In genomic region chr9:98226516-98226915, GRCh38 we compare ENCODE assay signal across 20 cellular contexts. TPM values are rescaled to one million over a fixed set of nuclear protein-coding genes. Genes with fewer than 3 reads are reported as not detected.
DNase-seq lines count a peak whose midpoint lies in the region; ATAC-seq and TF ChIP-seq lines count a peak whose summit lies in the region.
"Had no signal": no experiment of that assay in that cellular context is flagged by ENCODE, and none has a peak within 500 bp of the region (broad histone marks: within the 10 kb centered on the region; RNA-seq: fewer than 3 reads in every experiment).

No MANE protein-coding gene starts in this region.

- H2AFZ ChIP-seq in trophoblast cell (ENCODE audit: insufficient read depth, low read length, poor library complexity): no peak overlapping the region

- no peak for DNase-seq in Caco-2
- DNase-seq in adipocyte (ENCODE audit: low read depth): peak; percentile 67
- peak; percentile 35 to 50 for DNase-seq in foreskin fibroblast
- DNase-seq in trophoblast cell: no peak
- no peak for DNase-seq in NAMALWA (ENCODE audit: low spot score)
- no peak for DNase-seq in SW480 (ENCODE audit: low spot score)
- no peak for DNase-seq in GM03348 (ENCODE audit: low spot score)
- DNase-seq: activated CD4-positive, alpha-beta T cell treated with anti-CD3 and anti-CD28 coated beads, Interleukin-2, amount 50 U/mL, for 1 hour; activated naive CD4-positive, alpha-beta T cell; COR-L47; head of caudate nucleus; KBM-7; NCI-H1105 treated with DMSO at 0.1 percent for 48 hours; nephron progenitor cell; OCI-M1; retina; stimulated activated CD4-positive, alpha-beta T cell treated with anti-CD3 and anti-CD28 coated beads, Interleukin-1b, Interleukin-23, amount 100 ng/mL, for 48 hours had no signal

- TF ChIP-seq CTCF in Caco-2 (IDR thresholded peaks at IDR 0.05; ENCODE audit: insufficient read depth in 1 of 2, low read depth in 1 of 2, low read length in 1 of 2, severe bottlenecking in 1 of 2, unreplicated experiment in 1 of 2) (no peak), foreskin fibroblast (IDR thresholded peaks at IDR 0.05; ENCODE audit: low read depth, low read length) (no peak)

- no TSS peak for BruUV-seq in Caco-2 (replicated peaks; lab: Mats Ljungman, UMichigan)

- H2BK12ac ChIP-seq in trophoblast cell (ENCODE audit: low read length): no peak overlapping the region

- CTCF ChIA-PET in Caco-2 (lab: Charles Lee): no interaction called here

- H3K9me3 ChIP-seq in Caco-2 (no peaks in the 10 kb centered on the region), adipocyte (ENCODE audit: control insufficient read depth, low read length) (no peaks in the 10 kb centered on the region), trophoblast cell (ENCODE audit: insufficient read depth, low read depth, low read length) (no peaks in the 10 kb centered on the region)

- no peak overlapping the region for H4K91ac ChIP-seq in trophoblast cell (ENCODE audit: low read depth, low read length)

- H3K36me3 ChIP-seq in Caco-2 (ENCODE audit: control insufficient read depth, insufficient read depth, low read length) (no peaks in the 10 kb centered on the region), adipocyte (ENCODE audit: control insufficient read depth, insufficient read depth, low read length, severe bottlenecking) (peaks cover 6% of the 10 kb centered on the region), trophoblast cell (ENCODE audit: control insufficient read depth in 1 of 2, insufficient read depth in 2 of 2, low read length in 2 of 2) (peaks cover 9 to 18% of the 10 kb centered on the region in 2 experiments)

- no peak overlapping the region for H3K18ac ChIP-seq in trophoblast cell (ENCODE audit: low read length)

- no peaks in the 10 kb centered on the region for H3K9me3 Mint-ChIP-seq in Caco-2 (ENCODE audit: unreplicated experiment)
- H3K9me3 Mint-ChIP-seq: memory B cell had no signal

- intact Hi-C loops in Caco-2 (cut with micrococcal nuclease; ENCODE audit: unreplicated experiment): no loop called here

- no peak overlapping the region for H3K4ac ChIP-seq in trophoblast cell (ENCODE audit: low read depth, low read length)

- peak overlapping the region; percentile 76 for H3K27ac Mint-ChIP-seq in Caco-2 (ENCODE audit: unreplicated experiment)
- H3K27ac Mint-ChIP-seq: memory B cell, nephron progenitor cell had no signal

- peaks cover 12% of the 10 kb centered on the region for H3K79me1 ChIP-seq in trophoblast cell (ENCODE audit: low read length)

- peaks cover 46% of the 10 kb centered on the region for H3K4me1 Mint-ChIP-seq in Caco-2 (ENCODE audit: low read depth, unreplicated experiment)
- H3K4me1 Mint-ChIP-seq: memory B cell had no signal

- ATAC-seq in GM18511 (IDR thresholded peaks at IDR 0.05; ENCODE audit: unreplicated experiment): no peak

- no peaks in the 10 kb centered on the region for H3K27me3 Mint-ChIP-seq in Caco-2 (ENCODE audit: insufficient read depth, unreplicated experiment)
- H3K27me3 Mint-ChIP-seq: memory B cell had no signal

- no peak overlapping the region for H4K12ac ChIP-seq in trophoblast cell (ENCODE audit: low read depth, low read length)

- no peak overlapping the region for H4K8ac ChIP-seq in trophoblast cell (ENCODE audit: low read depth, low read length)

- no peak overlapping the region for H3K4me3 Mint-ChIP-seq in Caco-2 (ENCODE audit: unreplicated experiment)
- H3K4me3 Mint-ChIP-seq: memory B cell, nephron progenitor cell had no signal

- H2BK120ac ChIP-seq in trophoblast cell (ENCODE audit: insufficient read depth, low read length, poor library complexity): peak overlapping the region; percentile 48

- POLR2A ChIA-PET in Caco-2 (lab: Charles Lee): no interaction called here

- H3K36me3 Mint-ChIP-seq in Caco-2 (ENCODE audit: insufficient read depth, unreplicated experiment): peaks cover 8% of the 10 kb centered on the region

- no peak overlapping the region for H2BK5ac ChIP-seq in trophoblast cell (ENCODE audit: low read depth, low read length, poor library complexity)

- H2AK5ac ChIP-seq in trophoblast cell (ENCODE audit: low read length): no peak overlapping the region

- H3K4me2 ChIP-seq in trophoblast cell (ENCODE audit: low read length): no peak overlapping the region

- WGBS in trophoblast cell (ENCODE audit: extremely low coverage, insufficient coverage, insufficient read length): no CpG with 5 or more reads among the region's 1 CpG

- no peak overlapping the region for H3K27ac ChIP-seq in trophoblast cell (ENCODE audit: low read depth, low read length)
- H3K27ac ChIP-seq: HL-60 had no signal

- no peak overlapping the region for H3K9ac ChIP-seq in adipocyte (ENCODE audit: low read length)
- no peak overlapping the region for H3K9ac ChIP-seq in trophoblast cell (ENCODE audit: low read length)

- peaks cover 79% of the 10 kb centered on the region for H3K4me1 ChIP-seq in Caco-2
- H3K4me1 ChIP-seq in adipocyte (ENCODE audit: control insufficient read depth, insufficient read depth, low read length): peaks cover 61% of the 10 kb centered on the region
- peaks cover 19 to 22% of the 10 kb centered on the region in 2 experiments for H3K4me1 ChIP-seq in trophoblast cell (ENCODE audit: control insufficient read depth in 1 of 2, insufficient read depth in 2 of 2, low read length in 2 of 2)

- no peaks in the 10 kb centered on the region for H3K79me2 ChIP-seq in trophoblast cell (ENCODE audit: control insufficient read depth, insufficient read depth, low read length, poor library complexity)

- no peak overlapping the region for H3K23ac ChIP-seq in trophoblast cell (ENCODE audit: low read length)

- H3K4me3 ChIP-seq in Caco-2 (ENCODE audit: low read depth, low read length) (no peak overlapping the region), adipocyte (ENCODE audit: low read length) (no peak overlapping the region), foreskin fibroblast (ENCODE audit: low read depth in 1 of 2, low read length in 2 of 2) (no peak overlapping the region), trophoblast cell (ENCODE audit: low read depth, low read length) (no peak overlapping the region)

- no peak overlapping the region for H3K14ac ChIP-seq in trophoblast cell (ENCODE audit: low read length)

- H3K27me3 ChIP-seq in Caco-2 (replicated peaks; ENCODE audit: control insufficient read depth, insufficient read depth, low read length): no peaks in the 10 kb centered on the region
- H3K27me3 ChIP-seq in adipocyte (replicated peaks; ENCODE audit: control insufficient read depth, insufficient read depth, low read length): no peaks in the 10 kb centered on the region
- no peaks in the 10 kb centered on the region for H3K27me3 ChIP-seq in trophoblast cell (ENCODE audit: insufficient read depth, low read length)

RNA-seq across cellular contexts. Expression of gene TBC1D2, which starts 28.9 kb away (rescaled TPM):
- total RNA-seq in Caco-2 (2022): 8.5 and 8.6 TPM in 2 replicates
- 18.4 and 19.5 TPM in 2 replicates for polyA plus RNA-seq in trophoblast cell (2013)

RNA-seq across cellular contexts. Expression of gene CORO2A, which starts 34.1 kb away (rescaled TPM):
- total RNA-seq in Caco-2 (2022): 18.9 and 20.0 TPM in 2 replicates
- 34.0 and 35.3 TPM in 2 replicates for polyA plus RNA-seq in trophoblast cell (2013)

Comparison
In these comparisons a context has a peak if more than half of its experiments do, and no peak if none do; other contexts are left out.
1. DNase-seq: peak in adipocyte (single experiment) and foreskin fibroblast (2 of 2); none in Caco-2 (0 of 2), trophoblast cell (0 of 2), NAMALWA (single experiment), SW480 (single experiment) and GM03348 (single experiment).